Comparison of ENCODE assay signal across 8 cellular contexts in genomic region chr5:60883229-60883628, GRCh38. TPM values are rescaled to one million over a fixed set of nuclear protein-coding genes. Genes with fewer than 3 reads are reported as not detected.
DNase-seq lines count a peak whose midpoint lies in the region; ATAC-seq, FAIRE-seq and TF ChIP-seq lines count a peak whose summit lies in the region.

No MANE protein-coding gene starts in this region.

- H3K18ac ChIP-seq in mesenchymal stem cell (ENCODE audit: low read depth in 1 of 2, low read length in 2 of 2) = no peak overlapping the region

- no peak overlapping the region for H3K4me2 ChIP-seq in K562 (ENCODE audit: insufficient read depth, low read length)
- no peak overlapping the region for H3K4me2 ChIP-seq in mesenchymal stem cell (ENCODE audit: low read length, poor library complexity, severe bottlenecking)

- no peaks in the 10 kb centered on the region for H3K4me1 ChIP-seq in K562 (replicated peaks in 1 of 2; ENCODE audit: control insufficient read depth in 2 of 2, insufficient read depth in 2 of 2, low read length in 2 of 2)
- no peaks in the 10 kb centered on the region for H3K4me1 ChIP-seq in mesenchymal stem cell (ENCODE audit: control insufficient read depth, insufficient read depth, low read depth, low read length)

- in situ Hi-C loops in G401 (cut with HindIII; ENCODE audit: low sequenced_read_pairs) = no loop called here
- in situ Hi-C loops in K562 (cut with MboI) = no loop called here

- H3K9me3 ChIP-seq in K562 (replicated peaks; ENCODE audit: control insufficient read depth, insufficient read depth, low read depth, low read length) (no peaks in the 10 kb centered on the region), mesenchymal stem cell (ENCODE audit: control insufficient read depth, low read length) (no peaks in the 10 kb centered on the region)

- no peak overlapping the region for H3K14ac ChIP-seq in mesenchymal stem cell (ENCODE audit: low read length in 2 of 2)

- CTCF ChIA-PET in K562 (lab: Yijun Ruan, JAX; ENCODE audit: low intra/inter-chr PET ratio) = no interaction called here

- no peak overlapping the region for H2BK120ac ChIP-seq in mesenchymal stem cell (ENCODE audit: low read depth, low read length)

- H2BK5ac ChIP-seq in mesenchymal stem cell (ENCODE audit: low read depth, low read length, poor library complexity, severe bottlenecking) = no peak overlapping the region

- H3K27ac Mint-ChIP-seq in activated naive CD8-positive, alpha-beta T cell treated with anti-CD3 and anti-CD28 coated beads, Interleukin-2, amount 50 U/mL, for 24 hours = no peak overlapping the region

- no peak overlapping the region for H4K91ac ChIP-seq in mesenchymal stem cell (ENCODE audit: low read length)

- no peak for TF ChIP-seq POLR2A in K562 (conservative IDR thresholded peaks at IDR 0.05)

- no peaks in the 10 kb centered on the region for H3K27me3 Mint-ChIP-seq in activated naive CD8-positive, alpha-beta T cell treated with anti-CD3 and anti-CD28 coated beads, Interleukin-2, amount 50 U/mL, for 24 hours

- no peak for TF ChIP-seq EP300 in K562 (IDR thresholded peaks at IDR 0.05; ENCODE audit: low read length)

- intact Hi-C loops in K562 (cut with micrococcal nuclease) = loop anchor here (2.0 kb wide), 1 partner anchor 206 kb away; no protein-coding TSS in a partner anchor

- no peaks in the 10 kb centered on the region for H3K4me1 Mint-ChIP-seq in activated naive CD8-positive, alpha-beta T cell treated with anti-CD3 and anti-CD28 coated beads, Interleukin-2, amount 50 U/mL, for 24 hours

- no peak overlapping the region for H4K8ac ChIP-seq in mesenchymal stem cell (ENCODE audit: low read length)

- H3K4me3 ChIP-seq in Jurkat, Clone E6-1 (ENCODE audit: low read length) = no peak overlapping the region
- H3K4me3 ChIP-seq in K562 (no peak overlapping the region), mesenchymal stem cell (ENCODE audit: insufficient read depth in 1 of 2, low read depth in 1 of 2, low read length in 2 of 2) (no peak overlapping the region)

- H3K4me3 Mint-ChIP-seq in activated naive CD8-positive, alpha-beta T cell treated with anti-CD3 and anti-CD28 coated beads, Interleukin-2, amount 50 U/mL, for 24 hours = no peak overlapping the region

- H3K9me1 ChIP-seq in K562 (ENCODE audit: control insufficient read depth, insufficient read depth, low read length) = no peaks in the 10 kb centered on the region

- no peak overlapping the region for H2AK5ac ChIP-seq in mesenchymal stem cell (ENCODE audit: low read length, severe bottlenecking)

- H3K9ac ChIP-seq in K562 (ENCODE audit: insufficient read depth in 1 of 2, low read depth in 2 of 2, low read length in 2 of 2) = no peak overlapping the region
- no peak overlapping the region for H3K9ac ChIP-seq in mesenchymal stem cell (ENCODE audit: low read length)

- no peak overlapping the region for H2BK15ac ChIP-seq in mesenchymal stem cell (ENCODE audit: low read depth, poor library complexity, severe bottlenecking)

- ATAC-seq in K562 (no peak), HG02981 (IDR thresholded peaks at IDR 0.05; ENCODE audit: unreplicated experiment) (no peak), GM19328 (IDR thresholded peaks at IDR 0.05; ENCODE audit: unreplicated experiment) (no peak)
- ATAC-seq in activated naive CD8-positive, alpha-beta T cell treated with anti-CD3 and anti-CD28 coated beads, Interleukin-2, amount 50 U/mL, for 24 hours = no peak

- no peak overlapping the region for H3K4ac ChIP-seq in mesenchymal stem cell (ENCODE audit: low read depth in 1 of 2, low read length in 2 of 2)

- no peaks in the 10 kb centered on the region for H3K79me2 ChIP-seq in K562 (ENCODE audit: control insufficient read depth, insufficient read depth, low read length)

- POLR2A ChIA-PET in K562 (lab: Yijun Ruan, JAX) = no interaction called here

- peaks cover 12% of the 10 kb centered on the region for H3K9me3 Mint-ChIP-seq in activated naive CD8-positive, alpha-beta T cell treated with anti-CD3 and anti-CD28 coated beads, Interleukin-2, amount 50 U/mL, for 24 hours

- peaks cover 38% of the 10 kb centered on the region for H3K36me3 Mint-ChIP-seq in activated naive CD8-positive, alpha-beta T cell treated with anti-CD3 and anti-CD28 coated beads, Interleukin-2, amount 50 U/mL, for 24 hours (ENCODE audit: low read depth)

- no TSS peak for BruUV-seq in K562 (replicated peaks; lab: Mats Ljungman, UMichigan)

- no peaks in the 10 kb centered on the region for H3K79me1 ChIP-seq in mesenchymal stem cell (replicated peaks; ENCODE audit: low read length, poor library complexity, severe bottlenecking)

- H4K20me1 ChIP-seq in K562 (replicated peaks; ENCODE audit: control insufficient read depth, insufficient read depth, low read length) = no peaks in the 10 kb centered on the region

- H3K27ac ChIP-seq in K562 (ENCODE audit: extremely low read depth, low read depth, low read length) (no peak overlapping the region), mesenchymal stem cell (ENCODE audit: low read length, poor library complexity, severe bottlenecking) (no peak overlapping the region)

- no peak overlapping the region for H2AFZ ChIP-seq in K562 (ENCODE audit: low read depth, low read length)
- H2AFZ ChIP-seq in mesenchymal stem cell (ENCODE audit: low read depth, low read length) = no peak overlapping the region

- peak in 2 of 3 experiments; percentile 40 to 43; a peak in 3 of 6 replicates for TF ChIP-seq CTCF in K562 (IDR thresholded peaks at IDR 0.05 in 2 of 3, conservative IDR thresholded peaks at IDR 0.05 in 1 of 3; ENCODE audit: insufficient read depth in 2 of 3, low read depth in 1 of 3, low read length in 3 of 3)

- no peak overlapping the region for H2BK12ac ChIP-seq in mesenchymal stem cell (ENCODE audit: low read length in 2 of 2)

- peak; percentile 6 for DNase-seq in G401 (ENCODE audit: low spot score)
- DNase-seq in Jurkat, Clone E6-1 (ENCODE audit: low read depth, low spot score) = peak; percentile 8
- DNase-seq in K562 (ENCODE audit: extremely low read depth in 1 of 4, low spot score in 3 of 4) = peak in 2 of 4 experiments; percentile 6 to 10
- DNase-seq in mesenchymal stem cell = peak; percentile 6
- no peak for DNase-seq in activated T-cell treated with anti-CD3 and anti-CD28 coated beads for 4 hours
- no peak for DNase-seq in activated naive CD8-positive, alpha-beta T cell treated with anti-CD3 and anti-CD28 coated beads, Interleukin-2, amount 50 U/mL, for 24 hours

- H3K23ac ChIP-seq in mesenchymal stem cell (ENCODE audit: low read length in 2 of 2) = no peak overlapping the region

- H3K27me3 ChIP-seq in K562 (ENCODE audit: control insufficient read depth in 2 of 2, insufficient read depth in 2 of 2, low read length in 2 of 2) = no peaks in the 10 kb centered on the region
- H3K27me3 ChIP-seq in mesenchymal stem cell (ENCODE audit: control insufficient read depth in 1 of 2, insufficient read depth in 1 of 2, low read length in 2 of 2) = no peaks in the 10 kb centered on the region

- no peak for FAIRE-seq in K562 (lab: Jason Lieb, UNC)

- peak; percentile 29 to 73; a peak in 2 of 4 replicates for TF ChIP-seq RAD21 in K562 (CRISPR knock-in tag; conservative IDR thresholded peaks at IDR 0.05 in 1 of 2, IDR thresholded peaks at IDR 0.05 in 1 of 2)

- H3K36me3 ChIP-seq in K562 (ENCODE audit: control insufficient read depth, insufficient read depth, low read length) (no peaks in the 10 kb centered on the region), mesenchymal stem cell (ENCODE audit: control insufficient read depth in 1 of 2, insufficient read depth in 2 of 2, low read depth in 1 of 2, low read length in 2 of 2) (peaks cover 0 to 3% of the 10 kb centered on the region in 2 experiments)

TF ChIP-seq in K562, 482 proteins besides CTCF, POLR2A, EP300 and RAD21 (continues in another document):
- TF ChIP-seq NCOA6 (IDR thresholded peaks at IDR 0.05) (no peak), RB1 (IDR thresholded peaks at IDR 0.05; ENCODE audit: low read depth) (no peak), ETV5 (CRISPR knock-in tag; IDR thresholded peaks at IDR 0.05; ENCODE audit: low read depth) (no peak), PTRF (tag; IDR thresholded peaks at IDR 0.05) (no peak), NFRKB (IDR thresholded peaks at IDR 0.05; ENCODE audit: low read depth) (no peak)

RNA-seq across cellular contexts. Expression of gene ELOVL7, which starts 39.2 kb away (rescaled TPM):
- 34.8 and 37.3 TPM in 2 replicates for total RNA-seq in G401 (2014; rRNA removed; shearing (Covaris generic))
- 1.6 TPM for polyA plus RNA-seq in Jurkat, Clone E6-1 (2012; ENCODE audit: insufficient read depth, insufficient read length)
- total RNA-seq in K562 (2011; cell fraction: chromatin; rRNA removed; ENCODE audit: low replicate concordance) = 3.7 and 5.9 TPM in 2 replicates
- 1.3 and 3.4 TPM in 2 replicates for total RNA-seq in K562 (2011; cell fraction: nucleolus; rRNA removed)
- 4.6 and 7.0 TPM in 2 replicates for total RNA-seq in K562 (2011; cell fraction: nucleoplasm; rRNA removed)
- total RNA-seq in K562 (2014; rRNA removed) (4.5 and 5.8 TPM in 2 replicates), K562 (2014; rRNA removed; fragmentation: Illumina TruSeq; extraction: Trizol) (12.3 and 15.0 TPM in 2 replicates), K562 (2015; rRNA removed; fragmentation: Illumina TruSeq; extraction: Trizol) (6.7 and 8.2 TPM in 2 replicates), K562 (2021) (9.4 and 11.6 TPM in 2 replicates)
- polyA plus RNA-seq in K562 (2011; rRNA removed) (6.7 and 26.7 TPM in 2 replicates), K562 (2014; fragmentation: Illumina TruSeq; extraction: Trizol) (11.3 and 11.4 TPM in 2 replicates), K562 (2014; fragmentation: Nextera tagmentation; extraction: Ambion mirVana) (1 to 10 TPM; 4.6 to 5.6 TPM), K562 (2014; rRNA removed) (6.9 and 8.9 TPM in 2 replicates)
- 1.6 and 15.0 TPM in 2 replicates for polyA plus RNA-seq in K562 (2011; cell fraction: cytosol; rRNA removed)
- polyA plus RNA-seq in K562 (2011; cell fraction: nucleus; rRNA removed) = 2.0 and 14.5 TPM in 2 replicates
- 6.4 and 13.8 TPM in 2 replicates for polyA plus RNA-seq in K562 (2012)
- 6.7 and 30.9 TPM in 2 replicates for polyA minus RNA-seq in K562 (2011; rRNA and poly(A)+ RNA removed)
- polyA minus RNA-seq in K562 (2011; cell fraction: cytosol; rRNA and poly(A)+ RNA removed) = 4.1 and 12.1 TPM in 2 replicates
- 0.81 and 6.9 TPM in 2 replicates for polyA minus RNA-seq in K562 (2011; cell fraction: nucleus; rRNA and poly(A)+ RNA removed)
- 0.03 TPM for polyA plus RNA-seq in mesenchymal stem cell (2013, experiment 1 of 2)
- polyA plus RNA-seq in mesenchymal stem cell (2013, experiment 2 of 2) = 0.03 TPM

Comparison
In these comparisons a context has a peak if more than half of its experiments do, and no peak if none do; other contexts are left out.
1. DNase-seq: peak in G401 (single experiment), Jurkat, Clone E6-1 (single experiment) and mesenchymal stem cell (single experiment); none in activated T-cell treated with anti-CD3 and anti-CD28 coated beads for 4 hours (single experiment) and activated naive CD8-positive, alpha-beta T cell treated with anti-CD3 and anti-CD28 coated beads, Interleukin-2, amount 50 U/mL, for 24 hours (single experiment).